21 cellular contexts compared by ENCODE assay signal in the genomic region with DNA sequence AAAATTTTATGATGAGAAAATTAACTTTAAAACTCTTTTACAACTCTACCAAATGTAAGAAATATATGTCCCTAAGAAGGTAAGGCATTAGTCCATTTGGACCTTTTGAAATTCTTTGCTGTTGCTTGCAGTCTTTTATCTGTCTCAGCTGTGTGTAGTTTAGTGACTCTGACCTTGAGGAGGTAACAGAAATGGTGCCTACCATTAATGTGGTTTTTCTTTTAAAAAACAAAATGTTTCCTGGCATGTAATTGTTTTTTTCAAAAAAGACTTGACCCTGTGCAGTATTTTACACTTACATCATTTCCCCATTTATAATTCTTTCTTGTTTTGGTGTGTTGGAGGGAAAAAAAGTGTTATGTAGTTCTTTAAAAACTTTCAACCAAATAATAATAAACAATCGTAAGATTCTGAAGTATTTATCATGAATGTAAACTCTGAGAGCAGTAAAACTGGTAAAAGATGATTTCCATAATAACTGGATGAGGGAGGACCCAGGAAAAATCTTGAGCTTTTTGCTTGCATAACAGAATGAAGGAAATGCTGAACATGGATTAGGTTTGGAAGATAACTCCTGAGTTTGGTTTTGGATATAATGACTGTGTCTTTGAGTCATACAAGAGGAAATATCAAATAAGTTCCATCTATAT.
A peak's percentile ranks its signal among the peaks of the same experiment; 100 is the strongest.
DNase-seq lines count a peak whose midpoint lies in the region; FAIRE-seq and TF ChIP-seq lines count a peak whose summit lies in the region.
"Had no signal": no experiment of that assay in that cellular context is flagged by ENCODE, and none has a peak within 500 bp of the region (broad histone marks: within the 10 kb centered on the region; RNA-seq: fewer than 3 reads in every experiment).

No MANE protein-coding gene starts in this region.

- H3K9me3 ChIP-seq in suprapubic skin = no peaks in the 10 kb centered on the region
- no peaks in the 10 kb centered on the region for H3K9me3 ChIP-seq in Karpas-422 (ENCODE audit: low read length)
- H3K9me3 ChIP-seq: A549 had no signal

- H3K9ac ChIP-seq in Karpas-422 (ENCODE audit: low read length) = no peak overlapping the region

- H3K4me3 Mint-ChIP-seq in activated CD4-positive, alpha-beta T cell treated with anti-CD3 and anti-CD28 coated beads, Interleukin-2, amount 10 ng/mL, durations not matched to agents 7 days and 5 days = no peak overlapping the region
- H3K4me3 Mint-ChIP-seq: CD4-positive, alpha-beta T cell; H9 had no signal

- H3K4me1 ChIP-seq in suprapubic skin (no peaks in the 10 kb centered on the region), Karpas-422 (ENCODE audit: low read length) (peaks cover 18% of the 10 kb centered on the region)
- H3K4me1 ChIP-seq: A549 had no signal

- H3K27me3 ChIP-seq in suprapubic skin (no peaks in the 10 kb centered on the region), Karpas-422 (ENCODE audit: low read length) (no peaks in the 10 kb centered on the region)

- no peak for DNase-seq in activated CD4-positive, alpha-beta T cell treated with anti-CD3 and anti-CD28 coated beads, Interleukin-2, amount 10 ng/mL, durations not matched to agents 7 days and 5 days
- DNase-seq in activated CD4-positive, alpha-beta T cell treated with anti-CD3 and anti-CD28 coated beads, Interleukin-2, amount 50 U/mL, for 48 hours = no peak
- DNase-seq in lung microvascular endothelial cell (ENCODE audit: low read depth in 2 of 2) (peak; percentile 31 to 32), suprapubic skin (ENCODE audit: low spot score in 2 of 2) (no peak), posterior vena cava (ENCODE audit: low spot score) (no peak), Karpas-422 (no peak), iPS-NIHi7 (ENCODE audit: extremely low spot score) (no peak)
- DNase-seq: AML-193; Calu3; CD4-positive, alpha-beta T cell; DMS79 treated with DMSO at 0.1 percent for 48 hours; EL; H9 had no signal

- no peak for TF ChIP-seq EP300 in suprapubic skin (IDR thresholded peaks at IDR 0.05)

- no peak for TF ChIP-seq CTCF in suprapubic skin (IDR thresholded peaks at IDR 0.05)

- WGBS in suprapubic skin = 81% methylated on average over 1 of the region's 1 CpG

- FAIRE-seq in endometrium (lab: Jason Lieb, UNC) = peak; percentile 92
- FAIRE-seq: A549, GM12878, GM19239, H1 had no signal

- H3K36me3 Mint-ChIP-seq in activated CD4-positive, alpha-beta T cell treated with anti-CD3 and anti-CD28 coated beads, Interleukin-2, amount 10 ng/mL, durations not matched to agents 7 days and 5 days (ENCODE audit: low read depth) = peaks cover 3% of the 10 kb centered on the region

- H3K36me3 ChIP-seq in suprapubic skin = no peaks in the 10 kb centered on the region
- H3K36me3 ChIP-seq in Karpas-422 (ENCODE audit: insufficient read depth, low read length) = no peaks in the 10 kb centered on the region

- peaks cover 7% of the 10 kb centered on the region for H3K9me3 Mint-ChIP-seq in activated CD4-positive, alpha-beta T cell treated with anti-CD3 and anti-CD28 coated beads, Interleukin-2, amount 10 ng/mL, durations not matched to agents 7 days and 5 days
- H3K9me3 Mint-ChIP-seq: CD4-positive, alpha-beta T cell; H9 had no signal

- H3K27me3 Mint-ChIP-seq in activated CD4-positive, alpha-beta T cell treated with anti-CD3 and anti-CD28 coated beads, Interleukin-2, amount 10 ng/mL, durations not matched to agents 7 days and 5 days = no peaks in the 10 kb centered on the region
- H3K27me3 Mint-ChIP-seq: CD4-positive, alpha-beta T cell had no signal

- H3K4me3 ChIP-seq in suprapubic skin (no peak overlapping the region), Karpas-422 (ENCODE audit: low read length) (no peak overlapping the region)
- H3K4me3 ChIP-seq: A549, GM12878 had no signal

- peak overlapping the region; percentile 26 for H3K27ac Mint-ChIP-seq in activated CD4-positive, alpha-beta T cell treated with anti-CD3 and anti-CD28 coated beads, Interleukin-2, amount 10 ng/mL, durations not matched to agents 7 days and 5 days
- H3K27ac Mint-ChIP-seq: CD4-positive, alpha-beta T cell; H9 had no signal

- peak overlapping the region; percentile 10 for H3K27ac ChIP-seq in suprapubic skin
- H3K27ac ChIP-seq in Karpas-422 (ENCODE audit: low read length) = no peak overlapping the region
- H3K27ac ChIP-seq: 22Rv1, A549, C4-2B, HL-60 had no signal

- intact Hi-C loops in posterior vena cava (cut with DNase I) = no loop called here

- no peak overlapping the region for H3K4me2 ChIP-seq in Karpas-422 (ENCODE audit: low read depth, low read length, poor library complexity, severe bottlenecking)
- H3K4me2 ChIP-seq: A549 had no signal

- H3K4me1 Mint-ChIP-seq in activated CD4-positive, alpha-beta T cell treated with anti-CD3 and anti-CD28 coated beads, Interleukin-2, amount 10 ng/mL, durations not matched to agents 7 days and 5 days = peaks cover 34% of the 10 kb centered on the region
- H3K4me1 Mint-ChIP-seq: H9 had no signal

- POLR2A ChIA-PET in activated CD4-positive, alpha-beta T cell treated with anti-CD3 and anti-CD28 coated beads, Interleukin-2, amount 10 ng/mL, durations not matched to agents 7 days and 5 days (lab: Charles Lee) = no interaction called here

- no peaks in the 10 kb centered on the region for H3K79me2 ChIP-seq in Karpas-422 (ENCODE audit: low read length)

- no peaks in the 10 kb centered on the region for H3K9me2 ChIP-seq in Karpas-422 (replicated peaks; ENCODE audit: insufficient read depth, low read length)

- CTCF ChIA-PET in activated CD4-positive, alpha-beta T cell treated with anti-CD3 and anti-CD28 coated beads, Interleukin-2, amount 10 ng/mL, durations not matched to agents 7 days and 5 days (lab: Charles Lee) = interaction anchor here (1.6 kb wide), 1 partner anchor 13 kb away, joined by 4 read pairs; no protein-coding TSS in a partner anchor

- TF ChIP-seq POLR2A in suprapubic skin (IDR thresholded peaks at IDR 0.05) = no peak

- no peaks in the 10 kb centered on the region for H4K20me1 ChIP-seq in Karpas-422 (ENCODE audit: insufficient read depth, low read depth, low read length)

- no peak overlapping the region for H2AFZ ChIP-seq in Karpas-422 (ENCODE audit: low read length)

Comparison
In these comparisons a context has a peak if more than half of its experiments do, and no peak if none do; other contexts are left out.
1. DNase-seq: peak in lung microvascular endothelial cell (2 of 2); none in activated CD4-positive, alpha-beta T cell treated with anti-CD3 and anti-CD28 coated beads, Interleukin-2, amount 10 ng/mL, durations not matched to agents 7 days and 5 days (single experiment), activated CD4-positive, alpha-beta T cell treated with anti-CD3 and anti-CD28 coated beads, Interleukin-2, amount 50 U/mL, for 48 hours (0 of 2), suprapubic skin (0 of 2), posterior vena cava (single experiment), Karpas-422 (single experiment) and iPS-NIHi7 (single experiment).